In genomic region chr6:3919130-3919628, GRCh38 we compare ENCODE assay signal across 12 cellular contexts.
A peak's percentile ranks its signal among the peaks of the same experiment; 100 is the strongest.
DNase-seq lines count a peak whose midpoint lies in the region; ATAC-seq and TF ChIP-seq lines count a peak whose summit lies in the region.
"Had no signal": no experiment of that assay in that cellular context is flagged by ENCODE, and none has a peak within 500 bp of the region (broad histone marks: within the 10 kb centered on the region; RNA-seq: fewer than 3 reads in every experiment).

No MANE protein-coding gene starts in this region.

- no peaks in the 10 kb centered on the region for H3K27me3 ChIP-seq in breast epithelium

- H3K4me3 ChIP-seq in breast epithelium, result no peak overlapping the region

- peak overlapping the region; percentile 69 to 75 for H3K27ac ChIP-seq in breast epithelium
- H3K27ac ChIP-seq: HL-60 had no signal

- ATAC-seq in left lobe of liver (peak; percentile 49), esophagus mucosa (no peak)

- TF ChIP-seq CTCF in breast epithelium (IDR thresholded peaks at IDR 0.05) (no peak), GM10248 (IDR thresholded peaks at IDR 0.05; ENCODE audit: control extremely low read depth, extremely low read depth, low read depth, missing control alignments) (no peak)

- H3K36me3 ChIP-seq in breast epithelium, result no peaks in the 10 kb centered on the region

- POLR2A ChIA-PET in GM10248 (lab: Yijun Ruan, JAX), result no interaction called here

- intact Hi-C loops in breast epithelium (cut with DNase I; ENCODE audit: low total_unique reads), result no loop called here

- H3K4me1 ChIP-seq in breast epithelium, result peaks cover 0 to 2% of the 10 kb centered on the region in 2 donors

- CTCF ChIA-PET in GM10248 (lab: Yijun Ruan, JAX), result interaction anchor here (1.0 kb wide), 1 partner anchor 72 kb away, joined by 3 read pairs; no protein-coding TSS in a partner anchor

- H3K9me3 ChIP-seq in breast epithelium, result no peaks in the 10 kb centered on the region

- no peak for TF ChIP-seq POLR2A in breast epithelium (IDR thresholded peaks at IDR 0.05)

- DNase-seq in COLO668 (lab: John Stamatoyannopoulos, UW; ENCODE audit: unreplicated experiment) (peak; percentile 68), NCI-H1694 (lab: John Stamatoyannopoulos, UW) (peak; percentile 27), breast epithelium (ENCODE audit: low spot score in 2 of 2) (peak in 1 of 2 donors; percentile 86), left lobe of liver (ENCODE audit: low spot score) (no peak), NCI-H1092 (lab: John Stamatoyannopoulos, UW) (no peak), GM10248 (ENCODE audit: extremely low spot score) (no peak)
- no peak for DNase-seq in activated CD4-positive, alpha-beta T cell treated with anti-CD3 and anti-CD28 coated beads for 48 hours
- DNase-seq: cerebellar nuclear complex, DND-41, NCI-H82 had no signal

Comparison
In these comparisons a context has a peak if more than half of its experiments do, and no peak if none do; other contexts are left out.
1. DNase-seq: peak in COLO668 (single experiment) and NCI-H1694 (single experiment); none in left lobe of liver (single experiment), NCI-H1092 (single experiment), activated CD4-positive, alpha-beta T cell treated with anti-CD3 and anti-CD28 coated beads for 48 hours (single experiment) and GM10248 (single experiment).